ENCODE assay signal across 1 cellular context in genomic region chr20:33709905-33710541, GRCh38.
TF ChIP-seq lines count a peak whose summit lies in the region.

No MANE protein-coding gene starts in this region.

TF ChIP-seq in K562, 482 proteins besides CTCF, POLR2A, EP300 and RAD21 (continued from another document):
- TF ChIP-seq ZBTB40 (IDR thresholded peaks at IDR 0.05), result 0 out of 2 replicates have a peak, but pooled peaks have one; percentile 11
- no peak for TF ChIP-seq ZBTB40 (CRISPR knock-in tag; IDR thresholded peaks at IDR 0.05)
- TF ChIP-seq MNT (conservative IDR thresholded peaks at IDR 0.05), result peak in 1 of 2 experiments; percentile 23; a peak in 2 of 4 replicates
- TF ChIP-seq CTCFL (IDR thresholded peaks at IDR 0.05; ENCODE audit: borderline replicate concordance, insufficient read depth, low read depth, low read length, poor library complexity, severe bottlenecking), result no peak
- TF ChIP-seq CAMTA2 (CRISPR knock-in tag; conservative IDR thresholded peaks at IDR 0.05), result no peak
- TF ChIP-seq SIX5 (IDR thresholded peaks at IDR 0.05; ENCODE audit: borderline replicate concordance in 1 of 2, insufficient read depth in 1 of 2, low read depth in 1 of 2, low read length in 2 of 2), result no peak
- TF ChIP-seq ADNP (tag; IDR thresholded peaks at IDR 0.05), result no peak
- TF ChIP-seq SP1 (CRISPR knock-in tag; IDR thresholded peaks at IDR 0.05), result 0 out of 2 replicates have a peak, but pooled peaks have one; percentile 35
- no peak for TF ChIP-seq ARID3A (IDR thresholded peaks at IDR 0.05; ENCODE audit: borderline replicate concordance, low read depth, low read length)
- TF ChIP-seq ZBTB2 (IDR thresholded peaks at IDR 0.05), result peak; percentile 76
- no peak for TF ChIP-seq L3MBTL2 (IDR thresholded peaks at IDR 0.05)
- TF ChIP-seq HDGF (IDR thresholded peaks at IDR 0.05), result 0 out of 2 replicates have a peak, but pooled peaks have one; percentile 78
- peak; percentile 41; the same call in 1 of the 2 replicates for TF ChIP-seq EP400 (IDR thresholded peaks at IDR 0.05)
- 0 out of 2 replicates have a peak, but pooled peaks have one; percentile 54 for TF ChIP-seq BRD4 (IDR thresholded peaks at IDR 0.05)
- TF ChIP-seq POLR2B (IDR thresholded peaks at IDR 0.05; ENCODE audit: low read depth, partially characterized antibody), result peak; percentile 43
- TF ChIP-seq MLLT1 (IDR thresholded peaks at IDR 0.05), result peak in 1 of 2 experiments; percentile 25; a peak in 1 of 4 replicates
- TF ChIP-seq SAFB (IDR thresholded peaks at IDR 0.05; ENCODE audit: borderline replicate concordance, low read depth, low read length), result peak; percentile 15; the same call in 1 of the 2 replicates
- TF ChIP-seq PKNOX1 (IDR thresholded peaks at IDR 0.05), result peak; percentile 96
- TF ChIP-seq ESRRB (CRISPR knock-in tag; IDR thresholded peaks at IDR 0.05; ENCODE audit: borderline replicate concordance), result no peak
- TF ChIP-seq ELF4 (CRISPR knock-in tag; IDR thresholded peaks at IDR 0.05), result 0 out of 2 replicates have a peak, but pooled peaks have one; percentile 22
- TF ChIP-seq ZNF280A (IDR thresholded peaks at IDR 0.05; ENCODE audit: low read depth, partially characterized antibody), result peak; percentile 6
TF ChIP-seq in K562: peak in this region for 45.
